23 cellular contexts compared by ENCODE assay signal in the genomic region with DNA sequence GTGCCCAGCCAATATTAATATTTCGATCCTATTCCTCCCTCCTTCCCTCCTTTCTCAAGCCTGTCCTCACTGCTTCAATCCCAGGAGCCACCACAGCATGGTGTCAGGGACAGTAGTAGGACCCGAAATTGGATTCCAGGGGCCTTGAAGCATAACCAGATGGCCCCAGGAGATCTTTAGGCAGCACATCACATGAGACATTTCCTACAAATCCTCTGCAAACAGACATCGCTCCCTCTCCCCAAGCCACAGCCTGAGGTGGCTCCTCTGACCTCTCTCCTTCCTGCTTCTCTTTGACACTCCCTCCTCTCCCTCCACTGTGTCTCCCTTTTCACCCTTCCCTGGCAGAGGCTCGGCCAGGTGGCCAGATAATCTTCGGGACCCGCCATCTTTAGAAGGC.
DNase-seq lines count a peak whose midpoint lies in the region; ATAC-seq and TF ChIP-seq lines count a peak whose summit lies in the region.
"Had no signal": no experiment of that assay in that cellular context is flagged by ENCODE, and none has a peak within 500 bp of the region (broad histone marks: within the 10 kb centered on the region; RNA-seq: fewer than 3 reads in every experiment).

No MANE protein-coding gene starts in this region.

- no peak overlapping the region for H3K27ac ChIP-seq in BLaER1
- H3K27ac ChIP-seq in GM23338 (ENCODE audit: low read depth): no peak overlapping the region
- H3K27ac ChIP-seq in iPS-20b (ENCODE audit: low read length): no peak overlapping the region
- H3K27ac ChIP-seq: C4-2B, lower lobe of right lung had no signal

- H3K4me2 ChIP-seq in BLaER1 (peak overlapping the region; percentile 71), GM23338 (no peak overlapping the region)

- TF ChIP-seq CTCF in GM23338 (conservative IDR thresholded peaks at IDR 0.05; ENCODE audit: low read depth in 2 of 2) (no peak), WTC11 (IDR thresholded peaks at IDR 0.05) (no peak)

- H3K27ac Mint-ChIP-seq in GM23338 (0 out of 2 replicates have a peak overlapping the region, but pooled peaks have one; percentile 25), WTC11 (peak overlapping the region; percentile 80)
- H3K27ac Mint-ChIP-seq: stimulated activated effector memory CD8-positive, alpha-beta T cell treated with anti-CD3 and anti-CD28 coated beads, Interleukin-12 subunit alpha, Interleukin-12 subunit beta, amount 100 ng/mL, for 72 hours; type B pancreatic cell had no signal

- no peaks in the 10 kb centered on the region for H3K9me3 Mint-ChIP-seq in GM23338
- no peaks in the 10 kb centered on the region for H3K9me3 Mint-ChIP-seq in WTC11
- H3K9me3 Mint-ChIP-seq: naive thymus-derived CD8-positive, alpha-beta T cell; stimulated activated effector memory CD8-positive, alpha-beta T cell treated with anti-CD3 and anti-CD28 coated beads, Interleukin-12 subunit alpha, Interleukin-12 subunit beta, amount 100 ng/mL, for 72 hours; type B pancreatic cell had no signal

- H3K79me2 ChIP-seq in GM23338 (replicated peaks; ENCODE audit: insufficient read depth): no peaks in the 10 kb centered on the region

- H3K4me3 ChIP-seq in BLaER1: no peak overlapping the region
- H3K4me3 ChIP-seq in GM23338: no peak overlapping the region
- no peak overlapping the region for H3K4me3 ChIP-seq in iPS-20b (ENCODE audit: low read length)
- H3K4me3 ChIP-seq: lower lobe of right lung had no signal

- H3K36me3 Mint-ChIP-seq in GM23338 (ENCODE audit: low read depth): no peaks in the 10 kb centered on the region; the same call in 2 of the 3 replicates
- 0 out of 2 replicates have a peak, but pooled peaks cover 2% of the 10 kb centered on the region for H3K36me3 Mint-ChIP-seq in WTC11
- H3K36me3 Mint-ChIP-seq: naive thymus-derived CD8-positive, alpha-beta T cell; stimulated activated effector memory CD8-positive, alpha-beta T cell treated with anti-CD3 and anti-CD28 coated beads, Interleukin-12 subunit alpha, Interleukin-12 subunit beta, amount 100 ng/mL, for 72 hours had no signal

- H3K4me1 ChIP-seq in BLaER1 (peaks cover 57% of the 10 kb centered on the region), GM23338 (ENCODE audit: insufficient read depth) (peaks cover 17% of the 10 kb centered on the region), iPS-20b (ENCODE audit: insufficient read depth, low read length) (peaks cover 17% of the 10 kb centered on the region; the same call in 1 of the 2 replicates)

- H3K9me3 ChIP-seq in BLaER1: no peaks in the 10 kb centered on the region
- H3K9me3 ChIP-seq in iPS-20b (ENCODE audit: insufficient read depth, low read depth, low read length): no peaks in the 10 kb centered on the region
- H3K9me3 ChIP-seq: lower lobe of right lung had no signal

- H3F3A ChIP-seq in GM23338 (replicated peaks; ENCODE audit: low read depth): no peaks in the 10 kb centered on the region

- H3K4me1 Mint-ChIP-seq in GM23338: peaks cover 24% of the 10 kb centered on the region
- peaks cover 27% of the 10 kb centered on the region for H3K4me1 Mint-ChIP-seq in WTC11

- CTCF ChIA-PET in WTC11 (lab: Charles Lee): no interaction called here

- no peak overlapping the region for H2AFZ ChIP-seq in GM23338

- no peak overlapping the region for H3K4me3 Mint-ChIP-seq in GM23338
- H3K4me3 Mint-ChIP-seq in WTC11: no peak overlapping the region
- H3K4me3 Mint-ChIP-seq: naive thymus-derived CD8-positive, alpha-beta T cell; stimulated activated effector memory CD8-positive, alpha-beta T cell treated with anti-CD3 and anti-CD28 coated beads, Interleukin-12 subunit alpha, Interleukin-12 subunit beta, amount 100 ng/mL, for 72 hours; type B pancreatic cell had no signal

- H3K9me2 ChIP-seq in GM23338 (ENCODE audit: insufficient read depth): no peaks in the 10 kb centered on the region

- H3K36me3 ChIP-seq in BLaER1 (no peaks in the 10 kb centered on the region), GM23338 (ENCODE audit: insufficient read depth) (no peaks in the 10 kb centered on the region), iPS-20b (ENCODE audit: insufficient read depth, low read depth, low read length) (no peaks in the 10 kb centered on the region)
- H3K36me3 ChIP-seq: lower lobe of right lung had no signal

- no peaks in the 10 kb centered on the region for H3K27me3 ChIP-seq in BLaER1
- H3K27me3 ChIP-seq in GM23338 (ENCODE audit: insufficient read depth): no peaks in the 10 kb centered on the region
- no peaks in the 10 kb centered on the region for H3K27me3 ChIP-seq in iPS-20b (ENCODE audit: insufficient read depth, low read length)

- H3K9ac ChIP-seq in BLaER1 (peak overlapping the region; percentile 16; the same call in 1 of the 2 replicates), iPS-20b (ENCODE audit: low read depth, low read length) (0 out of 2 replicates have a peak overlapping the region, but pooled peaks have one; percentile 37)

- H4K20me1 ChIP-seq in BLaER1 (no peaks in the 10 kb centered on the region), GM23338 (replicated peaks; ENCODE audit: insufficient read depth) (no peaks in the 10 kb centered on the region)

- ATAC-seq in GM23338: no peak
- ATAC-seq in WTC11: no peak
- ATAC-seq: lower lobe of right lung; naive thymus-derived CD8-positive, alpha-beta T cell; stimulated activated effector memory CD8-positive, alpha-beta T cell treated with anti-CD3 and anti-CD28 coated beads, Interleukin-12 subunit alpha, Interleukin-12 subunit beta, amount 100 ng/mL, for 72 hours had no signal

- POLR2A ChIA-PET in WTC11 (lab: Charles Lee): no interaction called here

- DNase-seq in GM23338 (ENCODE audit: low spot score): no peak
- DNase-seq in WTC11 (ENCODE audit: low spot score): no peak
- DNase-seq in NCI-H2227 treated with DMSO at 0.1 percent for 48 hours (lab: John Stamatoyannopoulos, UW): no peak
- no peak for DNase-seq in NCI-H2107 treated with DMSO at 0.1 percent for 48 hours (lab: John Stamatoyannopoulos, UW; ENCODE audit: unreplicated experiment)
- DNase-seq in cerebellar cortex (ENCODE audit: low spot score): no peak
- DNase-seq in NCI-H1048 (lab: John Stamatoyannopoulos, UW): no peak
- DNase-seq: activated gamma-delta T cell; activated T-cell treated with anti-CD3 and anti-CD28 coated beads, Interleukin-2, amount 50 U/mL, for 1 hour; Calu3; DMS79 treated with DMSO at 0.1 percent for 48 hours; GDM1; lower lobe of right lung; naive thymus-derived CD8-positive, alpha-beta T cell; NCI-H1092; NCI-H1694; NCI-H510A treated with DMSO at 0.1 percent for 48 hours; OCI-M1; substantia nigra had no signal

- peaks cover 13% of the 10 kb centered on the region for H3K27me3 Mint-ChIP-seq in GM23338 (ENCODE audit: insufficient read depth, low read depth, poor library complexity)
- H3K27me3 Mint-ChIP-seq in WTC11 (ENCODE audit: low read depth): no peaks in the 10 kb centered on the region

TF ChIP-seq in GM23338, 12 proteins besides CTCF, POLR2A, EP300 and RAD21 (continues in another document):
- TF ChIP-seq EZH2 (IDR thresholded peaks at IDR 0.05; ENCODE audit: low read depth, unreplicated experiment): no peak
- TF ChIP-seq CREB1 (CRISPR knock-in tag; IDR thresholded peaks at IDR 0.05; ENCODE audit: low read depth): no peak
- no peak for TF ChIP-seq NANOG (IDR thresholded peaks at IDR 0.05; ENCODE audit: borderline replicate concordance)

TF ChIP-seq in WTC11, 78 proteins besides CTCF, POLR2A, EP300 and RAD21 (continues in another document):
- TF ChIP-seq ESRRA (CRISPR knock-in tag; IDR thresholded peaks at IDR 0.05; ENCODE audit: borderline replicate concordance) (no peak), USF2 (CRISPR knock-in tag; IDR thresholded peaks at IDR 0.05) (no peak), ZNF138 (CRISPR knock-in tag; conservative IDR thresholded peaks at IDR 0.05) (no peak), ZNF121 (CRISPR knock-in tag; IDR thresholded peaks at IDR 0.05) (no peak), MXD4 (CRISPR knock-in tag; IDR thresholded peaks at IDR 0.05; ENCODE audit: borderline replicate concordance) (no peak), JUN (CRISPR knock-in tag; IDR thresholded peaks at IDR 0.05) (no peak), IRF2 (CRISPR knock-in tag; IDR thresholded peaks at IDR 0.05; ENCODE audit: borderline replicate concordance, low read depth) (no peak), USF1 (CRISPR knock-in tag; IDR thresholded peaks at IDR 0.05) (no peak), CREM (CRISPR knock-in tag; IDR thresholded peaks at IDR 0.05) (no peak), ATF1 (CRISPR knock-in tag; IDR thresholded peaks at IDR 0.05) (no peak)
- TF ChIP-seq, protein P1, sequence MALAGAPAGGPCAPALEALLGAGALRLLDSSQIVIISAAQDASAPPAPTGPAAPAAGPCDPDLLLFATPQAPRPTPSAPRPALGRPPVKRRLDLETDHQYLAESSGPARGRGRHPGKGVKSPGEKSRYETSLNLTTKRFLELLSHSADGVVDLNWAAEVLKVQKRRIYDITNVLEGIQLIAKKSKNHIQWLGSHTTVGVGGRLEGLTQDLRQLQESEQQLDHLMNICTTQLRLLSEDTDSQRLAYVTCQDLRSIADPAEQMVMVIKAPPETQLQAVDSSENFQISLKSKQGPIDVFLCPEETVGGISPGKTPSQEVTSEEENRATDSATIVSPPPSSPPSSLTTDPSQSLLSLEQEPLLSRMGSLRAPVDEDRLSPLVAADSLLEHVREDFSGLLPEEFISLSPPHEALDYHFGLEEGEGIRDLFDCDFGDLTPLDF (CRISPR knock-in tag; IDR thresholded peaks at IDR 0.05): no peak
